In genomic region chr9:89318123-89319014, GRCh38 we compare ENCODE assay signal across 8 cellular contexts. TPM values are rescaled to one million over a fixed set of nuclear protein-coding genes. Genes with fewer than 3 reads are reported as not detected.
DNase-seq lines count a peak whose midpoint lies in the region; ATAC-seq and TF ChIP-seq lines count a peak whose summit lies in the region.

Gene SECISBP2 (plus strand): TSS chr9:89318500. CDS start chr9:89318577, 77 bp downstream.

- H3K36me3 Mint-ChIP-seq in activated naive CD8-positive, alpha-beta T cell treated with anti-CD3 and anti-CD28 coated beads, Interleukin-2, amount 10 ng/mL, durations not matched to agents 7 days and 5 days, result peaks cover 44% of the 10 kb centered on the region

- TF ChIP-seq POLR2A in ovary (IDR thresholded peaks at IDR 0.05) (peak; percentile 99), thyroid gland (IDR thresholded peaks at IDR 0.05) (peak; percentile 93 to 98)

- H3K9me2 ChIP-seq in SU-DHL-6 (replicated peaks; ENCODE audit: insufficient read depth, low read length), result no peaks in the 10 kb centered on the region

- POLR2A ChIA-PET in activated naive CD8-positive, alpha-beta T cell treated with anti-CD3 and anti-CD28 coated beads, Interleukin-2, amount 10 ng/mL, durations not matched to agents 7 days and 5 days (lab: Charles Lee), result interaction anchor here (0.6 to 2.1 kb wide), 5 partner anchors 8 to 204 kb away, joined by 3 to 11 read pairs (median 4); partner anchors contain the start of gene CKS2

- H3K9me3 ChIP-seq in SU-DHL-6 (ENCODE audit: insufficient read depth, low read length), result no peaks in the 10 kb centered on the region
- no peaks in the 10 kb centered on the region for H3K9me3 ChIP-seq in ovary
- H3K9me3 ChIP-seq in thyroid gland, result no peaks in the 10 kb centered on the region

- H4K20me1 ChIP-seq in SU-DHL-6 (ENCODE audit: low read depth, low read length), result peaks cover 18% of the 10 kb centered on the region

- peak; percentile 91 for ATAC-seq in HG02759 (IDR thresholded peaks at IDR 0.05; ENCODE audit: unreplicated experiment)
- peak; percentile 85 for ATAC-seq in activated naive CD8-positive, alpha-beta T cell treated with anti-CD3 and anti-CD28 coated beads, Interleukin-2, amount 10 ng/mL, durations not matched to agents 7 days and 5 days (ENCODE audit: low read depth)

- H3K36me3 ChIP-seq in SU-DHL-6 (ENCODE audit: low read length) (peaks cover 42% of the 10 kb centered on the region), ovary (no peaks in the 10 kb centered on the region), thyroid gland (no peaks in the 10 kb centered on the region)

- H3K79me2 ChIP-seq in SU-DHL-6 (ENCODE audit: insufficient read depth, low read length), result peaks cover 70% of the 10 kb centered on the region

- WGBS in ovary, 3 donors, result 0% methylated on average over 69 to 91 of the region's 91 CpGs
- WGBS in thyroid gland, 2 donors, result 0% methylated on average over 17 to 19 of the region's 91 CpGs

- H3K27ac ChIP-seq in SU-DHL-6 (ENCODE audit: low read depth, low read length) (peak within 1 kb of the TSS; percentile 92), ovary (peak within 1 kb of the TSS; percentile 99 to 100), thyroid gland (peak within 1 kb of the TSS; percentile 95 to 100 (median 99))

- H3K4me3 Mint-ChIP-seq in activated naive CD8-positive, alpha-beta T cell treated with anti-CD3 and anti-CD28 coated beads, Interleukin-2, amount 10 ng/mL, durations not matched to agents 7 days and 5 days, result peak within 1 kb of the TSS; percentile 88

- no peaks in the 10 kb centered on the region for H3K9me3 Mint-ChIP-seq in activated naive CD8-positive, alpha-beta T cell treated with anti-CD3 and anti-CD28 coated beads, Interleukin-2, amount 10 ng/mL, durations not matched to agents 7 days and 5 days

- H3K27me3 Mint-ChIP-seq in activated naive CD8-positive, alpha-beta T cell treated with anti-CD3 and anti-CD28 coated beads, Interleukin-2, amount 10 ng/mL, durations not matched to agents 7 days and 5 days, result no peaks in the 10 kb centered on the region

- H3K4me1 ChIP-seq in ovary (ENCODE audit: insufficient read depth) (peaks cover 7% of the 10 kb centered on the region), thyroid gland (peaks cover 12 to 27% of the 10 kb centered on the region in 2 donors)

- H3K9ac ChIP-seq in SU-DHL-6 (ENCODE audit: low read length), result peak within 1 kb of the TSS; percentile 79

- no peak within 1 kb of the TSS for H2AFZ ChIP-seq in SU-DHL-6 (ENCODE audit: low read depth, low read length, severe bottlenecking)

- H3K4me1 Mint-ChIP-seq in activated naive CD8-positive, alpha-beta T cell treated with anti-CD3 and anti-CD28 coated beads, Interleukin-2, amount 10 ng/mL, durations not matched to agents 7 days and 5 days, result peaks cover 57% of the 10 kb centered on the region

- TF ChIP-seq CTCF in GM12873 (IDR thresholded peaks at IDR 0.05; ENCODE audit: insufficient read depth, low read depth, low read length, missing control alignments) (peak; percentile 69), SU-DHL-6 (IDR thresholded peaks at IDR 0.05; ENCODE audit: insufficient read depth, low read length, poor library complexity, severe bottlenecking) (peak; percentile 66), ovary (IDR thresholded peaks at IDR 0.05) (peak; percentile 49 to 71 (median 62)), thyroid gland (IDR thresholded peaks at IDR 0.05) (peak in 4 of 6 experiments; percentile 67 to 82 (median 73))

- H3F3A ChIP-seq in SU-DHL-6 (ENCODE audit: insufficient read depth), result peaks cover 59% of the 10 kb centered on the region

- intact Hi-C loops in head of caudate nucleus (cut with DNase I), result no loop called here
- intact Hi-C loops in ovary (cut with DNase I), result loop anchor here in 2 of 4 donors (1.0 to 10.0 kb wide), 3 partner anchors 8 to 934 kb away; partner anchors contain the start of gene SPIN1 (in 1 of the 2)
- intact Hi-C loops in thyroid gland (cut with DNase I), result no loop called here

- peak; percentile 28 for TF ChIP-seq EP300 in ovary (IDR thresholded peaks at IDR 0.05)

- peak within 1 kb of the TSS; percentile 97 for H3K4me2 ChIP-seq in SU-DHL-6 (ENCODE audit: low read depth, low read length, poor library complexity, severe bottlenecking)

- DNase-seq in NCI-H128 (lab: John Stamatoyannopoulos, UW; ENCODE audit: unreplicated experiment) (peak; percentile 88), head of caudate nucleus (peak; percentile 82 to 98 (median 93)), ovary (peak; percentile 95 to 98 (median 97)), thyroid gland (peak; percentile 98)
- peak; percentile 97 for DNase-seq in activated naive CD8-positive, alpha-beta T cell treated with anti-CD3 and anti-CD28 coated beads, Interleukin-2, amount 10 ng/mL, durations not matched to agents 7 days and 5 days

- H3K27ac Mint-ChIP-seq in activated naive CD8-positive, alpha-beta T cell treated with anti-CD3 and anti-CD28 coated beads, Interleukin-2, amount 10 ng/mL, durations not matched to agents 7 days and 5 days, result peak within 1 kb of the TSS; percentile 95

- H3K27me3 ChIP-seq in SU-DHL-6 (ENCODE audit: low read length) (no peaks in the 10 kb centered on the region), ovary (no peaks in the 10 kb centered on the region), thyroid gland (no peaks in the 10 kb centered on the region)

- H3K4me3 ChIP-seq in SU-DHL-6 (ENCODE audit: insufficient read depth, low read length, poor library complexity, severe bottlenecking) (peak within 1 kb of the TSS; percentile 91), ovary (peak within 1 kb of the TSS; percentile 91), thyroid gland (replicated peaks in 1 of 3) (peak within 1 kb of the TSS; percentile 17 to 75 (median 37))

RNA-seq across cellular contexts. Expression of gene SECISBP2, which starts in this region (rescaled TPM):
- total RNA-seq in activated naive CD8-positive, alpha-beta T cell treated with anti-CD3 and anti-CD28 coated beads, Interleukin-2, amount 10 ng/mL, durations not matched to agents 7 days and 5 days, result 10 to 100 TPM; 56.4 to 59.4 TPM
- total RNA-seq in ovary (10 to 100 TPM; 42.8 to 87.6 (median 57.7) TPM), thyroid gland (100 to 1,000 TPM in 1 of 4 donors, 10 to 100 TPM in 3; 77.1 to 110 (median 90.6) TPM)
- 10 to 100 TPM; 31.2 to 36.3 TPM for polyA plus RNA-seq in ovary

Comparison
In these comparisons a context has a peak if more than half of its experiments do, and no peak if none do; other contexts are left out.
1. Peak in every context shown above with its lines: DNase-seq, ATAC-seq, H3K4me3 ChIP-seq and H3K27ac ChIP-seq.
2. H3K4me3 ChIP-seq: peak in every context shown above with its lines; median percentile 91 in SU-DHL-6; 91 in ovary; 37 in thyroid gland.